Comparison of ENCODE assay signal across 10 cellular contexts in genomic region chr19:40528533-40529092, GRCh38. TPM values are rescaled to one million over a fixed set of nuclear protein-coding genes. Genes with fewer than 3 reads are reported as not detected.
DNase-seq lines count a peak whose midpoint lies in the region; ATAC-seq, FAIRE-seq and TF ChIP-seq lines count a peak whose summit lies in the region.
"Had no signal": no experiment of that assay in that cellular context is flagged by ENCODE, and none has a peak within 500 bp of the region (broad histone marks: within the 10 kb centered on the region; RNA-seq: fewer than 3 reads in every experiment).

No MANE protein-coding gene starts in this region.

- H3K27ac ChIP-seq in BLaER1 (no peak overlapping the region), HEK293 (ENCODE audit: extremely low read depth, low read depth, low read length) (peak overlapping the region; percentile 11; the same call in 1 of the 2 replicates), astrocyte (ENCODE audit: low read depth, low read length) (no peak overlapping the region)

- H3K4me3 ChIP-seq in BLaER1 (no peak overlapping the region), HEK293 (ENCODE audit: low read depth, low read length) (no peak overlapping the region), astrocyte (ENCODE audit: insufficient read depth, low read depth, low read length) (no peak overlapping the region)

- CTCF ChIA-PET in HEK293 (lab: Yijun Ruan, JAX) = interaction anchor here (0.6 to 13.3 kb wide), 16 partner anchors 15 to 612 kb away, joined by 3 to 259 read pairs (median 4); no protein-coding TSS in a partner anchor

- DNase-seq in astrocyte (ENCODE audit: low read depth) = no peak
- DNase-seq in natural killer cell = no peak
- DNase-seq in NCI-H446 treated with DMSO at 0.1 percent for 48 hours (lab: John Stamatoyannopoulos, UW) = no peak
- DNase-seq in germinal center (ENCODE audit: low spot score) = no peak
- DNase-seq in DMS79 treated with DMSO at 0.1 percent for 48 hours (lab: John Stamatoyannopoulos, UW) = no peak
- DNase-seq: esophagus squamous epithelium had no signal

- H3K79me2 ChIP-seq in astrocyte (ENCODE audit: insufficient read depth, low read length) = no peaks in the 10 kb centered on the region

- H3K4me1 ChIP-seq in BLaER1 (peaks cover 17% of the 10 kb centered on the region), HEK293 (ENCODE audit: control insufficient read depth, insufficient read depth, low read length) (peaks cover 17% of the 10 kb centered on the region), astrocyte (ENCODE audit: insufficient read depth, low read length) (peaks cover 5% of the 10 kb centered on the region)

- H3K4me3 Mint-ChIP-seq in astrocyte (ENCODE audit: unreplicated experiment) (peak overlapping the region; percentile 36), natural killer cell (peak overlapping the region; percentile 51)

- FAIRE-seq in astrocyte (lab: Jason Lieb, UNC) = no peak

- H3K9ac ChIP-seq in BLaER1 (no peak overlapping the region), astrocyte (ENCODE audit: low read length) (no peak overlapping the region)

- H2AFZ ChIP-seq in astrocyte (ENCODE audit: low read depth, low read length) = no peak overlapping the region

- H3K9me3 ChIP-seq in BLaER1 = no peaks in the 10 kb centered on the region
- H3K9me3 ChIP-seq in HEK293 (ENCODE audit: control insufficient read depth, insufficient read depth, low read depth, low read length) = no peaks in the 10 kb centered on the region
- H3K9me3 ChIP-seq in astrocyte (ENCODE audit: insufficient read depth, low read depth, low read length) = no peaks in the 10 kb centered on the region
- H3K9me3 ChIP-seq: esophagus squamous epithelium had no signal

- ATAC-seq in natural killer cell (no peak), GM21786 (IDR thresholded peaks at IDR 0.05; ENCODE audit: unreplicated experiment) (no peak)

- no peaks in the 10 kb centered on the region for H3K4me1 Mint-ChIP-seq in astrocyte (ENCODE audit: low read depth, unreplicated experiment)
- peaks cover 5 to 22% of the 10 kb centered on the region in 2 donors for H3K4me1 Mint-ChIP-seq in natural killer cell

- no peaks in the 10 kb centered on the region for H3K27me3 ChIP-seq in BLaER1
- peaks cover 5% of the 10 kb centered on the region for H3K27me3 ChIP-seq in astrocyte (ENCODE audit: insufficient read depth, low read length)

- H3K27ac Mint-ChIP-seq in astrocyte (ENCODE audit: unreplicated experiment) (no peak overlapping the region), natural killer cell (peak overlapping the region in 1 of 2 donors; percentile 15)

- TF ChIP-seq CTCF in HEK293 (tag by site-specific recombination; IDR thresholded peaks at IDR 0.05) (no peak), astrocyte (IDR thresholded peaks at IDR 0.05; ENCODE audit: insufficient read depth, low read depth, low read length) (no peak), natural killer cell (IDR thresholded peaks at IDR 0.05) (no peak)

- POLR2A ChIA-PET in HEK293 (lab: Yijun Ruan, JAX) = no interaction called here

- H3K4me2 ChIP-seq in BLaER1 = peak overlapping the region; percentile 83
- peak overlapping the region; percentile 79 for H3K4me2 ChIP-seq in astrocyte (ENCODE audit: low read length)

- no peaks in the 10 kb centered on the region for H3K36me3 Mint-ChIP-seq in astrocyte (ENCODE audit: low read depth, unreplicated experiment)
- no peaks in the 10 kb centered on the region for H3K36me3 Mint-ChIP-seq in natural killer cell
- H3K36me3 Mint-ChIP-seq: stimulated activated memory B cell treated with anti-CD40 and anti-IgM and Interleukin-4, amounts not matched to agents 10 μg/mL and 1 μg/mL and 100 μg/mL, for 72 hours had no signal

- no peaks in the 10 kb centered on the region for H4K20me1 ChIP-seq in BLaER1
- H4K20me1 ChIP-seq in astrocyte (ENCODE audit: insufficient read depth, low read length) = no peaks in the 10 kb centered on the region

- H3K27me3 Mint-ChIP-seq in astrocyte (ENCODE audit: low read depth, unreplicated experiment) (peaks cover 48% of the 10 kb centered on the region), natural killer cell (ENCODE audit: low read depth in 2 of 2) (peaks cover 18 to 29% of the 10 kb centered on the region in 2 donors)

- intact Hi-C loops in natural killer cell (cut with micrococcal nuclease) = loop anchor here (2.0 kb wide), 1 partner anchor 76 kb away; no protein-coding TSS in a partner anchor

- no peaks in the 10 kb centered on the region for H3K36me3 ChIP-seq in BLaER1
- no peaks in the 10 kb centered on the region; a peak in 1 of 3 replicates for H3K36me3 ChIP-seq in HEK293 (ENCODE audit: control insufficient read depth in 2 of 2, insufficient read depth in 1 of 2, low read length in 2 of 2)
- no peaks in the 10 kb centered on the region for H3K36me3 ChIP-seq in astrocyte (ENCODE audit: insufficient read depth, low read length)
- H3K36me3 ChIP-seq: esophagus squamous epithelium had no signal

- H3K9me3 Mint-ChIP-seq in astrocyte (ENCODE audit: unreplicated experiment) (peaks cover 3% of the 10 kb centered on the region), natural killer cell (no peaks in the 10 kb centered on the region)

TF ChIP-seq in HEK293, 187 proteins besides CTCF, POLR2A, EP300 and RAD21 (continues in another document):
- TF ChIP-seq ZNF239 (tag by site-specific recombination; IDR thresholded peaks at IDR 0.05) (no peak), ZNF645 (tag by site-specific recombination; IDR thresholded peaks at IDR 0.05) (no peak), ZNF785 (tag by site-specific recombination; IDR thresholded peaks at IDR 0.05) (0 out of 2 replicates have a peak, but pooled peaks have one; percentile 18), ZNF311 (tag by site-specific recombination; IDR thresholded peaks at IDR 0.05; ENCODE audit: borderline replicate concordance) (peak; percentile 18; the same call in 1 of the 2 replicates), ZBTB6 (tag by site-specific recombination; IDR thresholded peaks at IDR 0.05) (no peak), KLF17 (tag by site-specific recombination; IDR thresholded peaks at IDR 0.05) (no peak), ZNF366 (tag by site-specific recombination; conservative IDR thresholded peaks at IDR 0.05) (peak; percentile 94), ZNF26 (tag by site-specific recombination; IDR thresholded peaks at IDR 0.05) (no peak), ZNF549 (tag by site-specific recombination; IDR thresholded peaks at IDR 0.05) (no peak), SCRT1 (tag by site-specific recombination; IDR thresholded peaks at IDR 0.05; ENCODE audit: borderline replicate concordance) (no peak), ZNF670 (tag by site-specific recombination; IDR thresholded peaks at IDR 0.05; ENCODE audit: low read depth) (no peak), GLIS1 (tag by site-specific recombination; IDR thresholded peaks at IDR 0.05) (no peak), ZFP3 (tag by site-specific recombination; IDR thresholded peaks at IDR 0.05; ENCODE audit: low read depth) (0 out of 2 replicates have a peak, but pooled peaks have one; percentile 6), ZNF596 (tag by site-specific recombination; IDR thresholded peaks at IDR 0.05) (no peak), ZBTB21 (tag by site-specific recombination; IDR thresholded peaks at IDR 0.05) (no peak), ZNF791 (tag by site-specific recombination; IDR thresholded peaks at IDR 0.05) (0 out of 2 replicates have a peak, but pooled peaks have one; percentile 0), ZNF157 (tag by site-specific recombination; IDR thresholded peaks at IDR 0.05) (peak; percentile 49; the same call in 1 of the 2 replicates), ZNF416 (tag by site-specific recombination; IDR thresholded peaks at IDR 0.05) (no peak), ZBTB8A (tag by site-specific recombination; IDR thresholded peaks at IDR 0.05) (no peak)

RNA-seq across cellular contexts. Expression of gene SHKBP1, which starts 48.1 kb away (rescaled TPM):
- total RNA-seq in astrocyte = 56.3 and 60.4 TPM in 2 replicates
- total RNA-seq in natural killer cell = 100 to 1,000 TPM; 209 to 224 (median 209) TPM
